In genomic region chr2:101205521-101205998, GRCh38 we compare ENCODE assay signal across 8 cellular contexts. TPM values are rescaled to one million over a fixed set of nuclear protein-coding genes. Genes with fewer than 3 reads are reported as not detected.
DNase-seq lines count a peak whose midpoint lies in the region; ATAC-seq and TF ChIP-seq lines count a peak whose summit lies in the region.

No MANE protein-coding gene starts in this region.

- no peaks in the 10 kb centered on the region for H3K36me3 ChIP-seq in WERI-Rb-1

- peak; percentile 96 for ATAC-seq in left colon
- ATAC-seq in HG02759 (IDR thresholded peaks at IDR 0.05; ENCODE audit: unreplicated experiment): no peak

- no peaks in the 10 kb centered on the region for H3K27me3 ChIP-seq in WERI-Rb-1 (ENCODE audit: insufficient read depth, low read depth, severe bottlenecking)

- peak; percentile 63 for TF ChIP-seq CTCF in WERI-Rb-1 (IDR thresholded peaks at IDR 0.05; ENCODE audit: low read depth, low read length)

- intact Hi-C loops in left colon (cut with DNase I, micrococcal nuclease): loop anchor here in 1 of 2 donors (5.0 kb wide), 1 partner anchor 193 kb away; no protein-coding TSS in a partner anchor

- H3K9me3 ChIP-seq in WERI-Rb-1 (ENCODE audit: severe bottlenecking): no peaks in the 10 kb centered on the region

- DNase-seq in AML-193 (lab: John Stamatoyannopoulos, UW) (peak; percentile 71 to 75), GOT3 (lab: John Stamatoyannopoulos, UW) (peak; percentile 10), NCI-H2196 (lab: John Stamatoyannopoulos, UW; ENCODE audit: unreplicated experiment) (peak; percentile 62), WERI-Rb-1 (peak; percentile 65), cerebellum (ENCODE audit: low spot score) (peak; percentile 70), left colon (peak; percentile 39 to 42)
- DNase-seq in stimulated activated CD4-positive, alpha-beta T cell treated with anti-CD3 and anti-CD28 coated beads, Interleukin-4, amount 100 ng/mL, for 1 hour: peak; percentile 31

- H3K4me3 ChIP-seq in WERI-Rb-1 (ENCODE audit: low read depth, low read length): peak overlapping the region; percentile 33

- no peak overlapping the region for H3K27ac ChIP-seq in WERI-Rb-1

RNA-seq across cellular contexts. Expression of gene CNOT11, which starts 47.1 kb away (rescaled TPM):
- total RNA-seq in cerebellum (14.7 TPM), left colon (10 to 100 TPM; 50.6 to 55.5 TPM)

RNA-seq across cellular contexts. Expression of gene TBC1D8, which starts 54.4 kb away (rescaled TPM):
- total RNA-seq in cerebellum (12.8 TPM), left colon (10 to 100 TPM; 16.1 to 37.3 TPM)

Comparison
In these comparisons a context has a peak if more than half of its experiments do, and no peak if none do; other contexts are left out.
1. DNase-seq: peak in every context shown above with its lines; median percentile 73 in AML-193; 70 in cerebellum; 65 in WERI-Rb-1; 62 in NCI-H2196; 40 in left colon; 31 in stimulated activated CD4-positive, alpha-beta T cell treated with anti-CD3 and anti-CD28 coated beads, Interleukin-4, amount 100 ng/mL, for 1 hour; 10 in GOT3.